Comparison of ENCODE assay signal across 36 cellular contexts in genomic region chr19:48897181-48897580, GRCh38. TPM values are rescaled to one million over a fixed set of nuclear protein-coding genes. Genes with fewer than 3 reads are reported as not detected.
A peak's percentile ranks its signal among the peaks of the same experiment; 100 is the strongest.
DNase-seq lines count a peak whose midpoint lies in the region; ATAC-seq, FAIRE-seq and TF ChIP-seq lines count a peak whose summit lies in the region.
"Had no signal": no experiment of that assay in that cellular context is flagged by ENCODE, and none has a peak within 500 bp of the region (broad histone marks: within the 10 kb centered on the region; RNA-seq: fewer than 3 reads in every experiment).

No MANE protein-coding gene starts in this region.

- H3K9ac ChIP-seq in HepG2 (ENCODE audit: insufficient read depth, low read depth, low read length) (no peak overlapping the region), trophoblast cell (ENCODE audit: low read length) (no peak overlapping the region)
- H3K9ac ChIP-seq: neural progenitor cell, SK-N-SH had no signal

- in situ Hi-C loops in HepG2 (cut with HindIII; ENCODE audit: extremely low pct_ligation_motif_present, low pct_unique_long_range_greater_than_20kb) = no loop called here

- H3K9me3 Mint-ChIP-seq in dendritic cell treated with granulocyte-macrophage colony-stimulating factor and Interleukin-4, amounts not matched to agents 40 ng/mL and 50 ng/mL, for 4 days = no peaks in the 10 kb centered on the region
- H3K9me3 Mint-ChIP-seq: CD8-positive, alpha-beta memory T cell; endodermal cell; type B pancreatic cell had no signal

- no peak overlapping the region for H3K4ac ChIP-seq in trophoblast cell (ENCODE audit: low read depth, low read length)

- no peak overlapping the region for H3K27ac ChIP-seq in HepG2 (ENCODE audit: extremely low read length, insufficient read depth, low read length)
- H3K27ac ChIP-seq in right lobe of liver = no peak overlapping the region
- H3K27ac ChIP-seq in trophoblast cell (ENCODE audit: low read depth, low read length) = no peak overlapping the region
- H3K27ac ChIP-seq: neural progenitor cell, PC-9 had no signal

- FAIRE-seq in HepG2 (lab: Jason Lieb, UNC) = no peak
- FAIRE-seq: A549, GM12891, islet of Langerhans had no signal

- BruUV-seq in HepG2 (replicated peaks; lab: Mats Ljungman, UMichigan) = no TSS peak

- H3K4me2 ChIP-seq in HepG2 (ENCODE audit: low read depth, low read length) = peak overlapping the region; percentile 68
- H3K4me2 ChIP-seq in trophoblast cell (ENCODE audit: low read length) = no peak overlapping the region
- H3K4me2 ChIP-seq: A549, neural progenitor cell, PC-9, SK-N-SH had no signal

- H3K9me3 ChIP-seq in HepG2 (ENCODE audit: low read length) (no peaks in the 10 kb centered on the region), right lobe of liver (no peaks in the 10 kb centered on the region), trophoblast cell (ENCODE audit: insufficient read depth, low read depth, low read length) (no peaks in the 10 kb centered on the region)
- H3K9me3 ChIP-seq: A549, adrenal gland, SK-N-SH had no signal

- no peaks in the 10 kb centered on the region for H4K20me1 ChIP-seq in HepG2 (ENCODE audit: insufficient read depth, low read length)

- H3K4me1 ChIP-seq in HepG2 (ENCODE audit: insufficient read depth, low read length) = peaks cover 44% of the 10 kb centered on the region
- peaks cover 0 to 10% (median 7%) of the 10 kb centered on the region in 4 donors for H3K4me1 ChIP-seq in right lobe of liver
- H3K4me1 ChIP-seq in trophoblast cell (ENCODE audit: control insufficient read depth in 1 of 2, insufficient read depth in 2 of 2, low read length in 2 of 2) = peaks cover 8% of the 10 kb centered on the region in 2 experiments
- H3K4me1 ChIP-seq: neural progenitor cell had no signal

- TF ChIP-seq CTCF in HepG2 (CRISPR knock-in tag; IDR thresholded peaks at IDR 0.05) (no peak), right lobe of liver (IDR thresholded peaks at IDR 0.05) (no peak)

- no peaks in the 10 kb centered on the region for H3K36me3 ChIP-seq in HepG2 (replicated peaks in 1 of 2; ENCODE audit: control insufficient read depth in 1 of 2, insufficient read depth in 2 of 2, low read length in 2 of 2)
- no peaks in the 10 kb centered on the region for H3K36me3 ChIP-seq in right lobe of liver
- no peaks in the 10 kb centered on the region for H3K36me3 ChIP-seq in trophoblast cell (ENCODE audit: control insufficient read depth in 1 of 2, insufficient read depth in 2 of 2, low read length in 2 of 2)
- H3K36me3 ChIP-seq: adrenal gland, neural progenitor cell had no signal

- peaks cover 47% of the 10 kb centered on the region for H3K4me1 Mint-ChIP-seq in dendritic cell treated with granulocyte-macrophage colony-stimulating factor and Interleukin-4, amounts not matched to agents 40 ng/mL and 50 ng/mL, for 4 days (ENCODE audit: low read depth)

- H3K14ac ChIP-seq in trophoblast cell (ENCODE audit: low read length) = no peak overlapping the region

- peaks cover 54% of the 10 kb centered on the region for H3K27me3 Mint-ChIP-seq in dendritic cell treated with granulocyte-macrophage colony-stimulating factor and Interleukin-4, amounts not matched to agents 40 ng/mL and 50 ng/mL, for 4 days
- H3K27me3 Mint-ChIP-seq: type B pancreatic cell had no signal

- H2BK120ac ChIP-seq in trophoblast cell (ENCODE audit: insufficient read depth, low read length, poor library complexity) = no peak overlapping the region

- H2BK12ac ChIP-seq in trophoblast cell (ENCODE audit: low read length) = no peak overlapping the region

- peak overlapping the region; percentile 39 for H3K27ac Mint-ChIP-seq in dendritic cell treated with granulocyte-macrophage colony-stimulating factor and Interleukin-4, amounts not matched to agents 40 ng/mL and 50 ng/mL, for 4 days
- H3K27ac Mint-ChIP-seq: progenitor cell of endocrine pancreas, type B pancreatic cell had no signal

- H3K23ac ChIP-seq in trophoblast cell (ENCODE audit: low read length) = no peak overlapping the region

- no peak overlapping the region for H2BK5ac ChIP-seq in trophoblast cell (ENCODE audit: low read depth, low read length, poor library complexity)

- H4K8ac ChIP-seq in trophoblast cell (ENCODE audit: low read depth, low read length) = no peak overlapping the region

- H2AFZ ChIP-seq in HepG2 (ENCODE audit: low read length) (no peak overlapping the region), trophoblast cell (ENCODE audit: insufficient read depth, low read length, poor library complexity) (no peak overlapping the region)
- H2AFZ ChIP-seq: PC-9 had no signal

- peaks cover 23% of the 10 kb centered on the region for H3K36me3 Mint-ChIP-seq in dendritic cell treated with granulocyte-macrophage colony-stimulating factor and Interleukin-4, amounts not matched to agents 40 ng/mL and 50 ng/mL, for 4 days (ENCODE audit: low read depth)

- no peak overlapping the region for H2AK5ac ChIP-seq in trophoblast cell (ENCODE audit: low read length)

- intact Hi-C loops in HepG2 (cut with micrococcal nuclease; ENCODE audit: unreplicated experiment) = no loop called here
- intact Hi-C loops in right lobe of liver (cut with DNase I) = no loop called here
- intact Hi-C loops in dendritic cell treated with granulocyte-macrophage colony-stimulating factor and Interleukin-4, amounts not matched to agents 40 ng/mL and 50 ng/mL, for 4 days (cut with micrococcal nuclease) = no loop called here

- H3K27me3 ChIP-seq in HepG2 (ENCODE audit: control insufficient read depth in 1 of 2, insufficient read depth in 2 of 2, low read length in 2 of 2) (no peaks in the 10 kb centered on the region; a peak in 1 of 5 replicates), right lobe of liver (no peaks in the 10 kb centered on the region), trophoblast cell (ENCODE audit: insufficient read depth, low read length) (no peaks in the 10 kb centered on the region)
- H3K27me3 ChIP-seq: adrenal gland, neural progenitor cell had no signal

- TF ChIP-seq RAD21 in HepG2 (CRISPR knock-in tag; IDR thresholded peaks at IDR 0.05) = no peak

- H3K18ac ChIP-seq in trophoblast cell (ENCODE audit: low read length) = no peak overlapping the region

- no peak for ATAC-seq in HepG2
- no peak for ATAC-seq in right lobe of liver
- ATAC-seq in HG02938 (IDR thresholded peaks at IDR 0.05; ENCODE audit: unreplicated experiment) = no peak
- ATAC-seq: A549, left lobe of liver, Right ventricle myocardium inferior had no signal

- H3K79me1 ChIP-seq in trophoblast cell (ENCODE audit: low read length) = peaks cover 6% of the 10 kb centered on the region

- WGBS in HepG2 (ENCODE audit: low lambda C conversion rate) = 24% methylated on average over 5 of the region's 5 CpGs
- 88% methylated on average over 3 of the region's 5 CpGs for WGBS in right lobe of liver (ENCODE audit: insufficient coverage, low coverage, low lambda C conversion rate, missing lambda C conversion rate)
- no CpG with 5 or more reads among the region's 5 CpGs for WGBS in trophoblast cell (ENCODE audit: extremely low coverage, insufficient coverage, insufficient read length)

- DNase-seq in HepG2 (ENCODE audit: low spot score) (no peak), right lobe of liver (no peak), trophoblast cell (peak; percentile 23 to 51), NCI-H1930 (lab: John Stamatoyannopoulos, UW) (no peak), HUDEP-2 (lab: John Stamatoyannopoulos, UW; ENCODE audit: unreplicated experiment in 76 of 76) (no peak)
- no peak for DNase-seq in activated T-cell treated with anti-CD3 and anti-CD28 coated beads, Interleukin-2, amount 50 U/mL, for 48 hours
- DNase-seq: activated CD4-positive, alpha-beta T cell treated with anti-CD3 and anti-CD28 coated beads, Interleukin-2, amount 50 U/mL, for 4 hours; activated naive CD4-positive, alpha-beta T cell treated with Interleukin-2 at 50 U/mL for 16 hours; adrenal gland; AML-193; CD8-positive, alpha-beta memory T cell; dermis blood vessel endothelial cell; endodermal cell; mesendoderm; NCI-H1048; NCI-H187; NCI-H226; NCI-H526 treated with DMSO at 0.1 percent for 48 hours; NK-92 treated with Interleukin-12 subunit alpha and Interleukin-12 subunit beta, amount 100 ng/mL, for 24 hours; PC-9; SK-N-SH; stimulated activated CD4-positive, alpha-beta T cell treated with anti-CD3 and anti-CD28 coated beads, Interleukin-12 subunit alpha, Interleukin-12 subunit beta, amount 100 ng/mL, for 4 hours; stimulated activated CD4-positive, alpha-beta T cell treated with anti-CD3 and anti-CD28 coated beads, Interleukin-2, amount 100 ng/mL, for 48 hours had no signal

- no peak overlapping the region for H3K4me3 Mint-ChIP-seq in dendritic cell treated with granulocyte-macrophage colony-stimulating factor and Interleukin-4, amounts not matched to agents 40 ng/mL and 50 ng/mL, for 4 days
- H3K4me3 Mint-ChIP-seq: type B pancreatic cell had no signal

- CTCF ChIA-PET in HepG2 (lab: Yijun Ruan, JAX; ENCODE audit: low intra/inter-chr PET ratio, low total read pairs) = no interaction called here

- H4K12ac ChIP-seq in trophoblast cell (ENCODE audit: low read depth, low read length) = no peak overlapping the region

- no peak overlapping the region for H4K91ac ChIP-seq in trophoblast cell (ENCODE audit: low read depth, low read length)

- H3K79me2 ChIP-seq in HepG2 (ENCODE audit: insufficient read depth, low read length) (peaks cover 14% of the 10 kb centered on the region), trophoblast cell (ENCODE audit: control insufficient read depth, insufficient read depth, low read length, poor library complexity) (peaks cover 4% of the 10 kb centered on the region)

- no peak for TF ChIP-seq EP300 in HepG2 (IDR thresholded peaks at IDR 0.05; ENCODE audit: low read depth in 2 of 2, low read length in 2 of 2)
- TF ChIP-seq EP300 in HepG2 (CRISPR knock-in tag; IDR thresholded peaks at IDR 0.05; ENCODE audit: borderline replicate concordance) = no peak

- POLR2A ChIA-PET in HepG2 (lab: Yijun Ruan, JAX) = no interaction called here

- TF ChIP-seq POLR2A in HepG2 (IDR thresholded peaks at IDR 0.05; ENCODE audit: insufficient read depth in 1 of 2, low read depth in 2 of 2, low read length in 2 of 2) (no peak), right lobe of liver (IDR thresholded peaks at IDR 0.05) (no peak)

- H3K4me3 ChIP-seq in HepG2 (replicated peaks in 1 of 3; ENCODE audit: insufficient read depth in 1 of 3, low read depth in 2 of 3, low read length in 3 of 3) (peak overlapping the region in 1 of 3 experiments; percentile 10; a peak in 1 of 6 replicates), right lobe of liver (no peak overlapping the region), trophoblast cell (ENCODE audit: low read depth, low read length) (no peak overlapping the region)
- H3K4me3 ChIP-seq: A549, adrenal gland, neural progenitor cell, PC-9 had no signal

RNA-seq across cellular contexts. Expression of gene TULP2, which starts 1.4 kb away (rescaled TPM):
- total RNA-seq in HepG2 (2016; rRNA removed; fragmentation: Illumina TruSeq; extraction: Trizol) (not detected in 2 replicates), right lobe of liver (not detected)
- not detected in 2 replicates for total RNA-seq in HepG2 (2016; cell fraction: cytosol; rRNA removed; fragmentation: Illumina TruSeq; extraction: Trizol; ENCODE audit: low read depth)
- total RNA-seq in HepG2 (2016; cell fraction: insoluble cytoplasmic fraction; rRNA removed; fragmentation: Illumina TruSeq; extraction: Trizol) = not detected in 2 replicates
- total RNA-seq in HepG2 (2016; cell fraction: membrane; rRNA removed; fragmentation: Illumina TruSeq; extraction: Trizol) = 0.12 TPM in 1 of 2 replicates, not detected in the other
- total RNA-seq in HepG2 (2016; cell fraction: nucleus; rRNA removed; fragmentation: Illumina TruSeq; extraction: Trizol) = not detected in 2 replicates
- 0.04 and 0.08 TPM in 2 replicates for polyA plus RNA-seq in HepG2 (2011; rRNA removed)
- 0.04 and 0.11 TPM in 2 replicates for polyA plus RNA-seq in HepG2 (2011; cell fraction: cytosol; rRNA removed)
- polyA plus RNA-seq in HepG2 (2011; cell fraction: nucleus; rRNA removed) = 0.23 and 0.24 TPM in 2 replicates
- 0.19 TPM in 1 of 2 replicates, not detected in the other for polyA plus RNA-seq in HepG2 (2012)
- polyA plus RNA-seq in HepG2 (2016; cell fraction: cytosol; fragmentation: Illumina TruSeq; extraction: Trizol; ENCODE audit: low read depth) = not detected in 2 replicates
- not detected in 2 replicates for polyA plus RNA-seq in HepG2 (2016; cell fraction: insoluble cytoplasmic fraction; fragmentation: Illumina TruSeq; extraction: Trizol; ENCODE audit: low read depth)
- not detected in 2 replicates for polyA plus RNA-seq in HepG2 (2016; cell fraction: membrane; fragmentation: Illumina TruSeq; extraction: Trizol; ENCODE audit: low read depth)
- not detected in 2 replicates for polyA plus RNA-seq in HepG2 (2016; cell fraction: nucleus; fragmentation: Illumina TruSeq; extraction: Trizol; ENCODE audit: insufficient read depth, low read depth)
- polyA minus RNA-seq in HepG2 (2011; rRNA and poly(A)+ RNA removed; ENCODE audit: low replicate concordance) = 0.24 TPM in 1 of 2 replicates, not detected in the other
- polyA minus RNA-seq in HepG2 (2011; cell fraction: cytosol; rRNA and poly(A)+ RNA removed) = not detected in 2 replicates
- polyA minus RNA-seq in HepG2 (2011; cell fraction: nucleus; rRNA and poly(A)+ RNA removed) = not detected in 2 replicates
- 0.07 and 0.11 TPM in 2 replicates for polyA plus RNA-seq in trophoblast cell (2013)
- total RNA-seq: CD8-positive, alpha-beta memory T cell; fibroblast of villous mesenchyme; H4; left lobe of liver; PC-9; Right ventricle myocardium inferior; T-helper 1 cell treated with Interleukin-12 subunit alpha and Interleukin-12 subunit beta and Interleukin-4 antibody, amounts not matched to agents 30 ng/mL and 1 ng/mL, for 36 hours had no signal
- polyA plus RNA-seq: A549; CD8-positive, alpha-beta memory T cell had no signal

RNA-seq across cellular contexts. Expression of gene NUCB1, which starts 2.9 kb away (rescaled TPM):
- 34.3 and 82.3 TPM in 2 replicates for total RNA-seq in HepG2 (2016; rRNA removed; fragmentation: Illumina TruSeq; extraction: Trizol)
- 9.0 and 9.7 TPM in 2 replicates for total RNA-seq in HepG2 (2016; cell fraction: cytosol; rRNA removed; fragmentation: Illumina TruSeq; extraction: Trizol; ENCODE audit: low read depth)
- total RNA-seq in HepG2 (2016; cell fraction: insoluble cytoplasmic fraction; rRNA removed; fragmentation: Illumina TruSeq; extraction: Trizol) = 28.8 and 87.6 TPM in 2 replicates
- total RNA-seq in HepG2 (2016; cell fraction: membrane; rRNA removed; fragmentation: Illumina TruSeq; extraction: Trizol) = 25.3 and 25.9 TPM in 2 replicates
- 82.3 and 93.1 TPM in 2 replicates for total RNA-seq in HepG2 (2016; cell fraction: nucleus; rRNA removed; fragmentation: Illumina TruSeq; extraction: Trizol)
- polyA plus RNA-seq in HepG2 (2011; rRNA removed) = 106 and 144 TPM in 2 replicates
- 86.9 and 132 TPM in 2 replicates for polyA plus RNA-seq in HepG2 (2011; cell fraction: cytosol; rRNA removed)
- polyA plus RNA-seq in HepG2 (2011; cell fraction: nucleus; rRNA removed) = 169 and 200 TPM in 2 replicates
- polyA plus RNA-seq in HepG2 (2012) = 83.2 and 101 TPM in 2 replicates
- polyA plus RNA-seq in HepG2 (2016; cell fraction: cytosol; fragmentation: Illumina TruSeq; extraction: Trizol; ENCODE audit: low read depth) = 16.8 and 17.5 TPM in 2 replicates
- polyA plus RNA-seq in HepG2 (2016; cell fraction: insoluble cytoplasmic fraction; fragmentation: Illumina TruSeq; extraction: Trizol; ENCODE audit: low read depth) = 32.3 and 40.2 TPM in 2 replicates
- 25.6 and 28.2 TPM in 2 replicates for polyA plus RNA-seq in HepG2 (2016; cell fraction: membrane; fragmentation: Illumina TruSeq; extraction: Trizol; ENCODE audit: low read depth)
- 164 and 172 TPM in 2 replicates for polyA plus RNA-seq in HepG2 (2016; cell fraction: nucleus; fragmentation: Illumina TruSeq; extraction: Trizol; ENCODE audit: insufficient read depth, low read depth)
- 57.6 and 72.0 TPM in 2 replicates for polyA minus RNA-seq in HepG2 (2011; rRNA and poly(A)+ RNA removed; ENCODE audit: low replicate concordance)
- polyA minus RNA-seq in HepG2 (2011; cell fraction: cytosol; rRNA and poly(A)+ RNA removed) = 40.4 and 44.8 TPM in 2 replicates
- polyA minus RNA-seq in HepG2 (2011; cell fraction: nucleus; rRNA and poly(A)+ RNA removed) = 23.2 and 25.9 TPM in 2 replicates
- 100 to 1,000 TPM; 306 to 376 (median 349) TPM for total RNA-seq in right lobe of liver
- 114 and 115 TPM in 2 replicates for polyA plus RNA-seq in trophoblast cell (2013)

RNA-seq across cellular contexts. Expression of gene PPP1R15A, which starts 25.0 kb away (rescaled TPM):
- 7.8 and 18.5 TPM in 2 replicates for total RNA-seq in HepG2 (2016; rRNA removed; fragmentation: Illumina TruSeq; extraction: Trizol)
- total RNA-seq in HepG2 (2016; cell fraction: cytosol; rRNA removed; fragmentation: Illumina TruSeq; extraction: Trizol; ENCODE audit: low read depth) = 7.7 and 7.9 TPM in 2 replicates
- 6.4 and 19.6 TPM in 2 replicates for total RNA-seq in HepG2 (2016; cell fraction: insoluble cytoplasmic fraction; rRNA removed; fragmentation: Illumina TruSeq; extraction: Trizol)
- total RNA-seq in HepG2 (2016; cell fraction: membrane; rRNA removed; fragmentation: Illumina TruSeq; extraction: Trizol) = 5.7 and 6.5 TPM in 2 replicates
- total RNA-seq in HepG2 (2016; cell fraction: nucleus; rRNA removed; fragmentation: Illumina TruSeq; extraction: Trizol) = 25.9 and 29.7 TPM in 2 replicates
- 15.2 and 15.6 TPM in 2 replicates for polyA plus RNA-seq in HepG2 (2011; rRNA removed)
- polyA plus RNA-seq in HepG2 (2011; cell fraction: cytosol; rRNA removed) = 10.5 and 12.8 TPM in 2 replicates
- 28.4 and 34.0 TPM in 2 replicates for polyA plus RNA-seq in HepG2 (2011; cell fraction: nucleus; rRNA removed)
- 12.6 and 18.1 TPM in 2 replicates for polyA plus RNA-seq in HepG2 (2012)
- polyA plus RNA-seq in HepG2 (2016; cell fraction: cytosol; fragmentation: Illumina TruSeq; extraction: Trizol; ENCODE audit: low read depth) = 2.1 and 2.4 TPM in 2 replicates
- polyA plus RNA-seq in HepG2 (2016; cell fraction: insoluble cytoplasmic fraction; fragmentation: Illumina TruSeq; extraction: Trizol; ENCODE audit: low read depth) = 8.2 and 10.1 TPM in 2 replicates
- 3.9 and 4.1 TPM in 2 replicates for polyA plus RNA-seq in HepG2 (2016; cell fraction: membrane; fragmentation: Illumina TruSeq; extraction: Trizol; ENCODE audit: low read depth)
- polyA plus RNA-seq in HepG2 (2016; cell fraction: nucleus; fragmentation: Illumina TruSeq; extraction: Trizol; ENCODE audit: insufficient read depth, low read depth) = 36.9 and 39.2 TPM in 2 replicates
- polyA minus RNA-seq in HepG2 (2011; rRNA and poly(A)+ RNA removed; ENCODE audit: low replicate concordance) = 12.5 and 17.7 TPM in 2 replicates
- polyA minus RNA-seq in HepG2 (2011; cell fraction: cytosol; rRNA and poly(A)+ RNA removed) = 9.8 and 12.8 TPM in 2 replicates
- polyA minus RNA-seq in HepG2 (2011; cell fraction: nucleus; rRNA and poly(A)+ RNA removed) = 34.6 and 36.1 TPM in 2 replicates
- total RNA-seq in right lobe of liver = 10 to 100 TPM in 4 of 6 experiments, 1 to 10 TPM in 2; 4.5 to 25.6 (median 12.2) TPM
- 46.6 and 49.6 TPM in 2 replicates for polyA plus RNA-seq in trophoblast cell (2013)

RNA-seq across cellular contexts. Expression of gene PLEKHA4, which starts 28.8 kb away (rescaled TPM):
- total RNA-seq in HepG2 (2016; rRNA removed; fragmentation: Illumina TruSeq; extraction: Trizol) (4.3 and 6.0 TPM in 2 replicates), right lobe of liver (10 to 100 TPM in 4 of 6 experiments, 1 to 10 TPM in 2; 5.7 to 25.6 (median 12.0) TPM)
- total RNA-seq in HepG2 (2016; cell fraction: cytosol; rRNA removed; fragmentation: Illumina TruSeq; extraction: Trizol; ENCODE audit: low read depth) = 3.7 and 5.1 TPM in 2 replicates
- 3.0 and 5.6 TPM in 2 replicates for total RNA-seq in HepG2 (2016; cell fraction: insoluble cytoplasmic fraction; rRNA removed; fragmentation: Illumina TruSeq; extraction: Trizol)
- total RNA-seq in HepG2 (2016; cell fraction: membrane; rRNA removed; fragmentation: Illumina TruSeq; extraction: Trizol) = 4.6 and 5.1 TPM in 2 replicates
- 5.1 and 5.4 TPM in 2 replicates for total RNA-seq in HepG2 (2016; cell fraction: nucleus; rRNA removed; fragmentation: Illumina TruSeq; extraction: Trizol)
- 4.8 and 6.0 TPM in 2 replicates for polyA plus RNA-seq in HepG2 (2011; rRNA removed)
- polyA plus RNA-seq in HepG2 (2011; cell fraction: cytosol; rRNA removed) = 2.3 and 4.7 TPM in 2 replicates
- polyA plus RNA-seq in HepG2 (2011; cell fraction: nucleus; rRNA removed) = 16.9 and 18.5 TPM in 2 replicates
- polyA plus RNA-seq in HepG2 (2012) = 3.4 TPM in 2 replicates
- polyA plus RNA-seq in HepG2 (2016; cell fraction: cytosol; fragmentation: Illumina TruSeq; extraction: Trizol; ENCODE audit: low read depth) = 1.3 and 2.3 TPM in 2 replicates
- polyA plus RNA-seq in HepG2 (2016; cell fraction: insoluble cytoplasmic fraction; fragmentation: Illumina TruSeq; extraction: Trizol; ENCODE audit: low read depth) = 5.4 and 7.3 TPM in 2 replicates
- polyA plus RNA-seq in HepG2 (2016; cell fraction: membrane; fragmentation: Illumina TruSeq; extraction: Trizol; ENCODE audit: low read depth) = 3.8 and 5.1 TPM in 2 replicates
- polyA plus RNA-seq in HepG2 (2016; cell fraction: nucleus; fragmentation: Illumina TruSeq; extraction: Trizol; ENCODE audit: insufficient read depth, low read depth) = 11.7 and 12.4 TPM in 2 replicates
- 0.70 and 1.2 TPM in 2 replicates for polyA minus RNA-seq in HepG2 (2011; rRNA and poly(A)+ RNA removed; ENCODE audit: low replicate concordance)
- 3.6 TPM in 2 replicates for polyA minus RNA-seq in HepG2 (2011; cell fraction: cytosol; rRNA and poly(A)+ RNA removed)
- polyA minus RNA-seq in HepG2 (2011; cell fraction: nucleus; rRNA and poly(A)+ RNA removed) = 1.7 and 3.1 TPM in 2 replicates
- polyA plus RNA-seq in trophoblast cell (2013) = 2.9 and 3.3 TPM in 2 replicates

RNA-seq across cellular contexts. Expression of gene DHDH, which starts 36.3 kb away (rescaled TPM):
- 0.13 and 0.29 TPM in 2 replicates for total RNA-seq in HepG2 (2016; rRNA removed; fragmentation: Illumina TruSeq; extraction: Trizol)
- not detected in 2 replicates for total RNA-seq in HepG2 (2016; cell fraction: cytosol; rRNA removed; fragmentation: Illumina TruSeq; extraction: Trizol; ENCODE audit: low read depth)
- total RNA-seq in HepG2 (2016; cell fraction: insoluble cytoplasmic fraction; rRNA removed; fragmentation: Illumina TruSeq; extraction: Trizol) = 0.30 TPM in 1 of 2 replicates, not detected in the other
- total RNA-seq in HepG2 (2016; cell fraction: membrane; rRNA removed; fragmentation: Illumina TruSeq; extraction: Trizol) = not detected in 2 replicates
- total RNA-seq in HepG2 (2016; cell fraction: nucleus; rRNA removed; fragmentation: Illumina TruSeq; extraction: Trizol) = not detected in 2 replicates
- 0.91 and 1.9 TPM in 2 replicates for polyA plus RNA-seq in HepG2 (2011; rRNA removed)
- polyA plus RNA-seq in HepG2 (2011; cell fraction: cytosol; rRNA removed) = 1.8 and 2.5 TPM in 2 replicates
- 1.9 and 2.8 TPM in 2 replicates for polyA plus RNA-seq in HepG2 (2011; cell fraction: nucleus; rRNA removed)
- polyA plus RNA-seq in HepG2 (2012) = 1.0 and 3.6 TPM in 2 replicates
- not detected in 2 replicates for polyA plus RNA-seq in HepG2 (2016; cell fraction: cytosol; fragmentation: Illumina TruSeq; extraction: Trizol; ENCODE audit: low read depth)
- polyA plus RNA-seq in HepG2 (2016; cell fraction: insoluble cytoplasmic fraction; fragmentation: Illumina TruSeq; extraction: Trizol; ENCODE audit: low read depth) = not detected in 2 replicates
- not detected in 2 replicates for polyA plus RNA-seq in HepG2 (2016; cell fraction: membrane; fragmentation: Illumina TruSeq; extraction: Trizol; ENCODE audit: low read depth)
- not detected in 2 replicates for polyA plus RNA-seq in HepG2 (2016; cell fraction: nucleus; fragmentation: Illumina TruSeq; extraction: Trizol; ENCODE audit: insufficient read depth, low read depth)
- polyA minus RNA-seq in HepG2 (2011; rRNA and poly(A)+ RNA removed; ENCODE audit: low replicate concordance) = 0.37 and 0.50 TPM in 2 replicates
- not detected in 2 replicates for polyA minus RNA-seq in HepG2 (2011; cell fraction: cytosol; rRNA and poly(A)+ RNA removed)
- 0.77 TPM in 1 of 2 replicates, not detected in the other for polyA minus RNA-seq in HepG2 (2011; cell fraction: nucleus; rRNA and poly(A)+ RNA removed)
- under 1 TPM in 1 of 6 experiments, not detected in 5; 0.29 TPM for total RNA-seq in right lobe of liver
- 0.18 and 0.23 TPM in 2 replicates for polyA plus RNA-seq in trophoblast cell (2013)
- total RNA-seq: dermis blood vessel endothelial cell; fibroblast of villous mesenchyme; Right ventricle myocardium inferior; T-helper 1 cell treated with Interleukin-12 subunit alpha and Interleukin-12 subunit beta and Interleukin-4 antibody, amounts not matched to agents 30 ng/mL and 1 ng/mL, for 36 hours had no signal

Comparison
In these comparisons a context has a peak if more than half of its experiments do, and no peak if none do; other contexts are left out.
1. DNase-seq: peak in trophoblast cell (2 of 2); none in HepG2 (single experiment), right lobe of liver (0 of 3), NCI-H1930 (0 of 2), activated T-cell treated with anti-CD3 and anti-CD28 coated beads, Interleukin-2, amount 50 U/mL, for 48 hours (0 of 2) and HUDEP-2 (0 of 76).